Comparison of ENCODE assay signal across 17 cellular contexts in the genomic region with DNA sequence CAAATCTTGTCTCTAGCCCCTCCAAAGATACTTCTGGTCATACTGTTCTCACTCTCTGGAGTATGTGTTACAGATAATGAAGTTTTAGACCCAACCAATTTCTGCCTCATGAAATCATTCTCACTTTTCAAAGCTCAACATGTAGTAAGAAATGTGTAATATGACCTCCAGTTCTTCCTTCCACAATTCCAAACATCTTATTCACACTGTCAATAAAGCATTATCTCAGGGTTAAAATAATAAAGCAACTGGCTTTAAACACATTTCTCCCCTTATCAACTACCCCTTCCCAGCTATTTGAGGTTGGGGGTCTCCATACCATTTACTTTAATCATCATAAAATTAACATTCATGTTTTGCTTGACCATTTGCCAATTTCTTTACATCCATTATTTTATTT.
DNase-seq lines count a peak whose midpoint lies in the region; ATAC-seq and TF ChIP-seq lines count a peak whose summit lies in the region.
"Had no signal": no experiment of that assay in that cellular context is flagged by ENCODE, and none has a peak within 500 bp of the region (broad histone marks: within the 10 kb centered on the region; RNA-seq: fewer than 3 reads in every experiment).

No MANE protein-coding gene starts in this region.

- H3K27ac Mint-ChIP-seq in Calu3 (ENCODE audit: unreplicated experiment): peak overlapping the region; percentile 28
- peak overlapping the region; percentile 87 for H3K27ac Mint-ChIP-seq in chondrocyte (ENCODE audit: unreplicated experiment)
- H3K27ac Mint-ChIP-seq: CD14-positive monocyte, H9 had no signal

- H3K4me3 Mint-ChIP-seq in Calu3 (ENCODE audit: low read depth, unreplicated experiment) (no peak overlapping the region), chondrocyte (ENCODE audit: unreplicated experiment) (no peak overlapping the region)
- H3K4me3 Mint-ChIP-seq: CD14-positive monocyte, H9 had no signal

- TF ChIP-seq CTCF in Calu3 (IDR thresholded peaks at IDR 0.05; ENCODE audit: unreplicated experiment) (no peak), chondrocyte (IDR thresholded peaks at IDR 0.05) (no peak)

- peaks cover 4% of the 10 kb centered on the region for H3K36me3 Mint-ChIP-seq in Calu3 (ENCODE audit: insufficient read depth, unreplicated experiment)
- H3K36me3 Mint-ChIP-seq in chondrocyte (ENCODE audit: low read depth): no peaks in the 10 kb centered on the region
- H3K36me3 Mint-ChIP-seq: CD14-positive monocyte had no signal

- CTCF ChIA-PET in Calu3 (lab: Charles Lee): interaction anchor here (0.5 to 1.1 kb wide), 3 partner anchors 17 to 130 kb away, joined by 3 to 7 read pairs (median 4); no protein-coding TSS in a partner anchor

- H3K27me3 Mint-ChIP-seq in Calu3 (ENCODE audit: unreplicated experiment): no peaks in the 10 kb centered on the region
- H3K27me3 Mint-ChIP-seq in chondrocyte (ENCODE audit: low read depth): no peaks in the 10 kb centered on the region

- BruUV-seq in Calu3 (replicated peaks; lab: Mats Ljungman, UMichigan): no TSS peak

- no peak for ATAC-seq in GM21576 (IDR thresholded peaks at IDR 0.05; ENCODE audit: unreplicated experiment)
- ATAC-seq in GM21717 (IDR thresholded peaks at IDR 0.05; ENCODE audit: unreplicated experiment): no peak

- intact Hi-C loops in Calu3 (cut with micrococcal nuclease; ENCODE audit: unreplicated experiment): no loop called here

- no peaks in the 10 kb centered on the region for H3K9me3 Mint-ChIP-seq in Calu3 (ENCODE audit: low read depth, unreplicated experiment)
- no peaks in the 10 kb centered on the region for H3K9me3 Mint-ChIP-seq in chondrocyte (ENCODE audit: low read depth)
- H3K9me3 Mint-ChIP-seq: H9 had no signal

- DNase-seq in Calu3 (no peak), LHCN-M2 (ENCODE audit: low read depth) (peak; percentile 52), chondrocyte (ENCODE audit: low spot score) (no peak), myocyte (ENCODE audit: low read depth) (peak; percentile 19), T1000 (lab: John Stamatoyannopoulos, UW) (no peak), DMS79 (lab: John Stamatoyannopoulos, UW) (no peak)
- DNase-seq: COR-L47, DMS79 treated with DMSO at 0.1 percent for 48 hours, H9, Karpas-422, NCI-H1417, NCI-H1930, NCI-H524, SIG-M5 had no signal

- H3K4me1 Mint-ChIP-seq in Calu3 (ENCODE audit: low read depth, unreplicated experiment) (peaks cover 29% of the 10 kb centered on the region), chondrocyte (ENCODE audit: low read depth) (peaks cover 68% of the 10 kb centered on the region)
- H3K4me1 Mint-ChIP-seq: CD14-positive monocyte had no signal

Comparison
In these comparisons a context has a peak if more than half of its experiments do, and no peak if none do; other contexts are left out.
1. DNase-seq: peak in LHCN-M2 (single experiment) and myocyte (single experiment); none in Calu3 (single experiment), chondrocyte (single experiment), T1000 (single experiment) and DMS79 (single experiment).